ENCODE assay signal across 33 cellular contexts in the genomic region with DNA sequence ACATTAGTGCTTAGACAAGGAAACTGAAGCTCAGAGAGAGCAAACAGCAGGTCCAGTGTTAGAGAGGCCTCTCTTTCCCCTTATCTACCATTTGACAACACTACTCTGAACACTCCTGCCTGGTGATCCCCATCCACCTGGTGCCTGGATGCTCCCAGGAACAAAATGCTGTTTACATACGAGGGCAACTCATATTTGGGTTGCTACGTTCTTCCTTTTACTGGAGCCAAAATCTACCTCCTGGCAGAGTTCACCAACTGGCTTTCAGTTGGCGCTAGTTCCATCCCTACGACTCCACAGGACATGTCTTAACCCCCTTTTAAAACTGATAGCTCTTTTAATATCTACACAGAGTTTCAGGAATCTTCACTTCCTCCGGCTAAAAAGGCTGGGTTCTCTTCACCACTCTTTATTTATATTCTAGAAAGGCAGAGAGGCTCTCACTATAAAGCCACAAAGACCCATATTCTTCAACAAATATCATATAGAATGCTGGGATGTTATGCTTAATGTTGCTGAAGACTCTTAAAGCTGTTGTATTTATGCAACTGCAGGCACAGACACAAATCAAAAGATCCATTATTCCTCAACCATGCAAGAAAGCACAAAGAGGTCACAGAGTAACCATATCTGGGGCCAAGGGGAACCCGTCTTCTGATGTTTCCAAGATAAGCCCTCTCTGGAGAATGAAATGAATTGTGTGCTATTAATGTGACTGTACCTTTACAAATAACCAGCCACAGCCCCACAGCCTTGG. TPM values are rescaled to one million over a fixed set of nuclear protein-coding genes. Genes with fewer than 3 reads are reported as not detected.
"Had no signal": no experiment of that assay in that cellular context is flagged by ENCODE, and none has a peak within 500 bp of the region (broad histone marks: within the 10 kb centered on the region; RNA-seq: fewer than 3 reads in every experiment).

No MANE protein-coding gene starts in this region.

- H3K9me3 Mint-ChIP-seq: activated naive CD8-positive, alpha-beta T cell treated with anti-CD3 and anti-CD28 coated beads, Interleukin-2, amount 10 ng/mL, durations not matched to agents 7 days and 5 days; nephron progenitor cell; stimulated activated memory B cell treated with anti-CD40 and anti-IgM and Interleukin-4, amounts not matched to agents 10 μg/mL and 1 μg/mL and 100 μg/mL, for 72 hours; stimulated activated naive CD8-positive, alpha-beta T cell treated with anti-CD3 and anti-CD28 coated beads, Interleukin-15, amount 100 ng/mL, for 72 hours had no signal

- H3K4me3 Mint-ChIP-seq: activated CD4-positive, alpha-beta T cell treated with anti-CD3 and anti-CD28 coated beads for 36 hours; activated CD8-positive, alpha-beta memory T cell treated with anti-CD3 and anti-CD28 coated beads, Interleukin-2, amount 10 ng/mL, durations not matched to agents 7 days and 5 days; activated CD8-positive, alpha-beta T cell treated with anti-CD3 and anti-CD28 coated beads, Interleukin-2, amount 10 ng/mL, durations not matched to agents 7 days and 5 days; activated naive CD8-positive, alpha-beta T cell treated with anti-CD3 and anti-CD28 coated beads, Interleukin-2, amount 10 ng/mL, durations not matched to agents 7 days and 5 days; nephron progenitor cell; stimulated activated memory B cell treated with anti-CD40 and anti-IgM and Interleukin-4, amounts not matched to agents 10 μg/mL and 1 μg/mL and 100 μg/mL, for 72 hours; stimulated activated naive CD8-positive, alpha-beta T cell treated with anti-CD3 and anti-CD28 coated beads, Interleukin-15, amount 100 ng/mL, for 72 hours had no signal

- H3K79me2 ChIP-seq: hepatocyte had no signal

- H3K4me2 ChIP-seq: hepatocyte had no signal

- H3K27me3 Mint-ChIP-seq: activated CD4-positive, alpha-beta T cell treated with anti-CD3 and anti-CD28 coated beads for 36 hours; activated CD8-positive, alpha-beta memory T cell treated with anti-CD3 and anti-CD28 coated beads, Interleukin-2, amount 10 ng/mL, durations not matched to agents 7 days and 5 days; activated naive CD8-positive, alpha-beta T cell treated with anti-CD3 and anti-CD28 coated beads, Interleukin-2, amount 10 ng/mL, durations not matched to agents 7 days and 5 days; progenitor cell of endocrine pancreas; stimulated activated memory B cell treated with anti-CD40 and anti-IgM and Interleukin-4, amounts not matched to agents 10 μg/mL and 1 μg/mL and 100 μg/mL, for 72 hours; stimulated activated naive CD8-positive, alpha-beta T cell treated with anti-CD3 and anti-CD28 coated beads, Interleukin-15, amount 100 ng/mL, for 72 hours had no signal

- ATAC-seq: activated CD4-positive, alpha-beta T cell treated with anti-CD3 and anti-CD28 coated beads for 36 hours; activated CD8-positive, alpha-beta memory T cell treated with anti-CD3 and anti-CD28 coated beads, Interleukin-2, amount 10 ng/mL, durations not matched to agents 7 days and 5 days; activated CD8-positive, alpha-beta T cell treated with anti-CD3 and anti-CD28 coated beads, Interleukin-2, amount 10 ng/mL, durations not matched to agents 7 days and 5 days; gastroesophageal sphincter; stimulated activated memory B cell treated with anti-CD40 and anti-IgM and Interleukin-4, amounts not matched to agents 10 μg/mL and 1 μg/mL and 100 μg/mL, for 72 hours; stimulated activated naive CD8-positive, alpha-beta T cell treated with anti-CD3 and anti-CD28 coated beads, Interleukin-15, amount 100 ng/mL, for 72 hours; upper lobe of right lung had no signal

- FAIRE-seq: bronchial epithelial cell, colon, small intestine had no signal

- H3K4me1 Mint-ChIP-seq: activated CD4-positive, alpha-beta T cell treated with anti-CD3 and anti-CD28 coated beads for 36 hours; activated CD8-positive, alpha-beta memory T cell treated with anti-CD3 and anti-CD28 coated beads, Interleukin-2, amount 10 ng/mL, durations not matched to agents 7 days and 5 days; activated naive CD8-positive, alpha-beta T cell treated with anti-CD3 and anti-CD28 coated beads, Interleukin-2, amount 10 ng/mL, durations not matched to agents 7 days and 5 days; stimulated activated memory B cell treated with anti-CD40 and anti-IgM and Interleukin-4, amounts not matched to agents 10 μg/mL and 1 μg/mL and 100 μg/mL, for 72 hours; stimulated activated naive CD8-positive, alpha-beta T cell treated with anti-CD3 and anti-CD28 coated beads, Interleukin-15, amount 100 ng/mL, for 72 hours had no signal

- H3K27me3 ChIP-seq: gastroesophageal sphincter, hepatocyte, neutrophil, ovary, sigmoid colon, thyroid gland, upper lobe of right lung had no signal

- H3K4me1 ChIP-seq: left ventricle myocardium inferior, upper lobe of right lung had no signal

- DNase-seq: activated CD4-positive, alpha-beta T cell treated with anti-CD3 and anti-CD28 coated beads for 36 hours; activated CD4-positive, CD25-positive, alpha-beta regulatory T cell; activated CD8-positive, alpha-beta memory T cell treated with anti-CD3 and anti-CD28 coated beads, Interleukin-2, amount 10 ng/mL, durations not matched to agents 7 days and 5 days; activated CD8-positive, alpha-beta T cell treated with anti-CD3 and anti-CD28 coated beads, Interleukin-2, amount 10 ng/mL, durations not matched to agents 7 days and 5 days; activated naive CD4-positive, alpha-beta T cell treated with Interleukin-2 at 50 U/mL for 16 hours; activated naive CD8-positive, alpha-beta T cell treated with anti-CD3 and anti-CD28 coated beads, Interleukin-2, amount 10 ng/mL, durations not matched to agents 7 days and 5 days; activated T-cell treated with anti-CD3 and anti-CD28 coated beads, Interleukin-2, amount 50 U/mL, for 48 hours; effector memory CD4-positive, alpha-beta T cell; erythroblast; islet precursor cell; left ventricle myocardium inferior; nephron progenitor cell; ovary; retina; sigmoid colon; small intestine; stimulated activated CD4-positive, alpha-beta T cell treated with anti-CD3 and anti-CD28 coated beads, Interleukin-4, amount 100 ng/mL, for 4 hours; stimulated activated CD8-positive, alpha-beta memory T cell treated with anti-CD3 and anti-CD28 coated beads, Interleukin-4, amount 100 ng/mL, for 48 hours; stimulated activated naive CD8-positive, alpha-beta T cell treated with anti-CD3 and anti-CD28 coated beads, Interleukin-15, amount 100 ng/mL, for 72 hours; substantia nigra; thyroid gland; upper lobe of right lung had no signal

- H3K36me3 ChIP-seq: neutrophil, ovary had no signal

- H3K9me3 ChIP-seq: gastroesophageal sphincter, left ventricle myocardium inferior, neutrophil, ovary, sigmoid colon, thyroid gland, upper lobe of right lung had no signal

- H3K27ac Mint-ChIP-seq: activated CD4-positive, alpha-beta T cell treated with anti-CD3 and anti-CD28 coated beads for 36 hours; activated CD8-positive, alpha-beta memory T cell treated with anti-CD3 and anti-CD28 coated beads, Interleukin-2, amount 10 ng/mL, durations not matched to agents 7 days and 5 days; activated CD8-positive, alpha-beta T cell treated with anti-CD3 and anti-CD28 coated beads, Interleukin-2, amount 10 ng/mL, durations not matched to agents 7 days and 5 days; activated naive CD8-positive, alpha-beta T cell treated with anti-CD3 and anti-CD28 coated beads, Interleukin-2, amount 10 ng/mL, durations not matched to agents 7 days and 5 days; nephron progenitor cell; progenitor cell of endocrine pancreas; stimulated activated memory B cell treated with anti-CD40 and anti-IgM and Interleukin-4, amounts not matched to agents 10 μg/mL and 1 μg/mL and 100 μg/mL, for 72 hours had no signal

- H2AFZ ChIP-seq: hepatocyte had no signal

- H3K27ac ChIP-seq: gastroesophageal sphincter, hepatocyte, left ventricle myocardium inferior, neutrophil, ovary, sigmoid colon, thyroid gland, upper lobe of right lung had no signal

- H3K4me3 ChIP-seq: gastroesophageal sphincter, hepatocyte, left ventricle myocardium inferior, lung, ovary, sigmoid colon, thyroid gland, upper lobe of right lung had no signal

RNA-seq across cellular contexts. Expression of gene LDHAL6B, which starts 53.8 kb away (rescaled TPM):
- total RNA-seq: activated CD4-positive, alpha-beta T cell treated with anti-CD3 and anti-CD28 coated beads for 36 hours; activated CD8-positive, alpha-beta memory T cell treated with anti-CD3 and anti-CD28 coated beads, Interleukin-2, amount 10 ng/mL, durations not matched to agents 7 days and 5 days; activated CD8-positive, alpha-beta T cell treated with anti-CD3 and anti-CD28 coated beads, Interleukin-2, amount 10 ng/mL, durations not matched to agents 7 days and 5 days; activated naive CD8-positive, alpha-beta T cell treated with anti-CD3 and anti-CD28 coated beads, Interleukin-2, amount 10 ng/mL, durations not matched to agents 7 days and 5 days; bronchial epithelial cell; dermis microvascular lymphatic vessel endothelial cell; hepatocyte; left ventricle myocardium inferior; lung; mucosa of gallbladder; ovary; progenitor cell of endocrine pancreas; sigmoid colon; T-helper 1 cell treated with Interleukin-12 subunit alpha and Interleukin-12 subunit beta and Interleukin-4 antibody, amounts not matched to agents 30 ng/mL and 1 ng/mL, for 36 hours; upper lobe of right lung had no signal
- polyA plus RNA-seq: ovary, sigmoid colon, small intestine had no signal
